Comparison of ENCODE assay signal across 8 cellular contexts in genomic region chr6:35731736-35732532, GRCh38. TPM values are rescaled to one million over a fixed set of nuclear protein-coding genes. Genes with fewer than 3 reads are reported as not detected.
DNase-seq lines count a peak whose midpoint lies in the region; ATAC-seq and TF ChIP-seq lines count a peak whose summit lies in the region.

No MANE protein-coding gene starts in this region.

- peak overlapping the region; percentile 100 for H3K27ac ChIP-seq in right cardiac atrium (ENCODE audit: low read length)
- peak overlapping the region; percentile 98 to 100 for H3K27ac ChIP-seq in uterus

- H3K9me3 ChIP-seq in right cardiac atrium (ENCODE audit: control insufficient read depth, low read length) (no peaks in the 10 kb centered on the region), uterus (no peaks in the 10 kb centered on the region)

- intact Hi-C loops in right cardiac atrium (cut with DNase I) (loop anchor here in 3 of 4 donors (2.0 to 5.0 kb wide), 3 partner anchors 43 to 145 kb away; partner anchors contain the start of gene FKBP5 (in 2 of the 3)), uterus (cut with DNase I; ENCODE audit: low total_unique reads) (loop anchor here (5.0 kb wide), 1 partner anchor 130 kb away; no protein-coding TSS in a partner anchor)

- peak; percentile 79 to 81 for ATAC-seq in right cardiac atrium

- POLR2A ChIA-PET in GM10248 (lab: Yijun Ruan, JAX) = no interaction called here

- H3K27me3 ChIP-seq in right cardiac atrium (ENCODE audit: control insufficient read depth, insufficient read depth) (no peaks in the 10 kb centered on the region), uterus (no peaks in the 10 kb centered on the region)

- peak; percentile 44 to 48 for TF ChIP-seq POLR2A in uterus (IDR thresholded peaks at IDR 0.05)

- H3K36me3 ChIP-seq in uterus = no peaks in the 10 kb centered on the region

- peaks cover 27% of the 10 kb centered on the region for H3K4me1 ChIP-seq in right cardiac atrium (ENCODE audit: control insufficient read depth, insufficient read depth, low read length)
- H3K4me1 ChIP-seq in uterus = peaks cover 25 to 27% of the 10 kb centered on the region in 2 donors

- TF ChIP-seq CTCF in GM10248 (IDR thresholded peaks at IDR 0.05; ENCODE audit: control extremely low read depth, extremely low read depth, low read depth, missing control alignments) (no peak), uterus (IDR thresholded peaks at IDR 0.05) (peak in 3 of 4 experiments; percentile 15 to 27 (median 19))

- peak; percentile 91 for DNase-seq in GM10248 (ENCODE audit: extremely low spot score)
- peak; percentile 96 for DNase-seq in HCEC 1CT
- peak; percentile 90 for DNase-seq in NAMALWA (ENCODE audit: low spot score)
- peak; percentile 82 to 95 (median 90) for DNase-seq in T-helper 2 cell
- peak in 57 of 58 donors; percentile 46 to 94 (median 83) for DNase-seq in anterior cingulate cortex (lab: John Stamatoyannopoulos, UW)
- DNase-seq in right cardiac atrium = peak; percentile 98 to 99 (median 98)
- peak; percentile 82 for DNase-seq in putamen (ENCODE audit: low spot score)
- DNase-seq in uterus = peak; percentile 98 to 99

- H3K4me3 ChIP-seq in right cardiac atrium (ENCODE audit: low read length) = peak overlapping the region; percentile 67
- H3K4me3 ChIP-seq in uterus = peak overlapping the region; percentile 55 to 66

- under 1% methylated on average over 61 of the region's 61 CpGs for WGBS in right cardiac atrium

- CTCF ChIA-PET in GM10248 (lab: Yijun Ruan, JAX) = interaction anchor here (1.0 to 9.9 kb wide), 5 partner anchors 10 to 215 kb away, joined by 3 to 213 read pairs (median 4); no protein-coding TSS in a partner anchor

RNA-seq across cellular contexts. Expression of gene ARMC12, which starts 4.9 kb away (rescaled TPM):
- total RNA-seq in right cardiac atrium (under 1 TPM in 1 of 4 donors, not detected in 3; 0.31 TPM), uterus (1 to 10 TPM in 2 of 4 donors, not detected in 2; 1.6 TPM)
- 0.32 TPM for polyA plus RNA-seq in right cardiac atrium

RNA-seq across cellular contexts. Expression of gene FKBP5, which starts 43.2 kb away (rescaled TPM):
- total RNA-seq in right cardiac atrium = 100 to 1,000 TPM; 109 to 155 (median 111) TPM
- 75.0 TPM for polyA plus RNA-seq in right cardiac atrium
- 100 to 1,000 TPM in 2 of 4 donors, 10 to 100 TPM in 2; 35.1 to 197 (median 84.5) TPM for total RNA-seq in uterus

RNA-seq across cellular contexts. Expression of gene CLPSL2, which starts 44.5 kb away (rescaled TPM):
- not detected for total RNA-seq in right cardiac atrium
- not detected for polyA plus RNA-seq in right cardiac atrium
- total RNA-seq in uterus = not detected

RNA-seq across cellular contexts. Expression of gene CLPSL1, which starts 48.9 kb away (rescaled TPM):
- total RNA-seq in right cardiac atrium (not detected), uterus (not detected)
- polyA plus RNA-seq in right cardiac atrium = not detected

Comparison
In these comparisons a context has a peak if more than half of its experiments do, and no peak if none do; other contexts are left out.
1. Peak in every context shown above with its lines: DNase-seq, ATAC-seq, H3K4me3 ChIP-seq and H3K27ac ChIP-seq.